16 cellular contexts compared by ENCODE assay signal in genomic region chr16:4015275-4015990, GRCh38.
DNase-seq lines count a peak whose midpoint lies in the region; ATAC-seq, FAIRE-seq and TF ChIP-seq lines count a peak whose summit lies in the region.
"Had no signal": no experiment of that assay in that cellular context is flagged by ENCODE, and none has a peak within 500 bp of the region (broad histone marks: within the 10 kb centered on the region; RNA-seq: fewer than 3 reads in every experiment).

No MANE protein-coding gene starts in this region.

- intact Hi-C loops in kidney (cut with DNase I) = no loop called here
- intact Hi-C loops in activated CD4-positive, alpha-beta T cell treated with anti-CD3 and anti-CD28 coated beads for 36 hours (cut with DNase I, micrococcal nuclease) = no loop called here

- H3K4me3 ChIP-seq in SJCRH30 = no peak overlapping the region
- H3K4me3 ChIP-seq in kidney (ENCODE audit: low read length in 2 of 2) = no peak overlapping the region
- no peak overlapping the region for H3K4me3 ChIP-seq in suprapubic skin
- H3K4me3 ChIP-seq: left ventricle myocardium inferior, vagina had no signal

- POLR2A ChIA-PET in activated CD4-positive, alpha-beta T cell treated with anti-CD3 and anti-CD28 coated beads for 36 hours (lab: Charles Lee) = no interaction called here

- TF ChIP-seq EP300 in suprapubic skin (IDR thresholded peaks at IDR 0.05) = no peak

- H3K9me3 ChIP-seq in SJCRH30 (replicated peaks) (no peaks in the 10 kb centered on the region), kidney (ENCODE audit: control insufficient read depth in 1 of 2, low read length in 2 of 2) (no peaks in the 10 kb centered on the region), suprapubic skin (no peaks in the 10 kb centered on the region)
- H3K9me3 ChIP-seq: left ventricle myocardium inferior, vagina had no signal

- H3K9me3 Mint-ChIP-seq in progenitor cell of endocrine pancreas (ENCODE audit: low read depth) = no peaks in the 10 kb centered on the region
- no peaks in the 10 kb centered on the region for H3K9me3 Mint-ChIP-seq in activated CD4-positive, alpha-beta T cell treated with anti-CD3 and anti-CD28 coated beads for 36 hours (ENCODE audit: low read depth)
- H3K9me3 Mint-ChIP-seq: activated T-cell treated with anti-CD3 and anti-CD28 coated beads, Interleukin-2, amount 50 U/mL, for 24 hours had no signal

- peak overlapping the region in 1 of 2 donors; percentile 51 for H3K9ac ChIP-seq in kidney (ENCODE audit: low read length in 2 of 2)

- peaks cover 21% of the 10 kb centered on the region for H3K4me1 Mint-ChIP-seq in progenitor cell of endocrine pancreas (ENCODE audit: low read depth)
- peaks cover 5% of the 10 kb centered on the region for H3K4me1 Mint-ChIP-seq in activated CD4-positive, alpha-beta T cell treated with anti-CD3 and anti-CD28 coated beads for 36 hours

- H3K27ac Mint-ChIP-seq in progenitor cell of endocrine pancreas = peak overlapping the region; percentile 97
- no peak overlapping the region for H3K27ac Mint-ChIP-seq in activated CD4-positive, alpha-beta T cell treated with anti-CD3 and anti-CD28 coated beads for 36 hours
- H3K27ac Mint-ChIP-seq: activated T-cell treated with anti-CD3 and anti-CD28 coated beads, Interleukin-2, amount 50 U/mL, for 24 hours had no signal

- CTCF ChIA-PET in activated CD4-positive, alpha-beta T cell treated with anti-CD3 and anti-CD28 coated beads for 36 hours (lab: Charles Lee) = no interaction called here

- peaks cover 7% of the 10 kb centered on the region for H3K27me3 Mint-ChIP-seq in progenitor cell of endocrine pancreas
- no peaks in the 10 kb centered on the region for H3K27me3 Mint-ChIP-seq in activated CD4-positive, alpha-beta T cell treated with anti-CD3 and anti-CD28 coated beads for 36 hours
- H3K27me3 Mint-ChIP-seq: activated T-cell treated with anti-CD3 and anti-CD28 coated beads, Interleukin-2, amount 50 U/mL, for 24 hours had no signal

- no peak for ATAC-seq in activated CD4-positive, alpha-beta T cell treated with anti-CD3 and anti-CD28 coated beads for 36 hours
- ATAC-seq: activated CD4-positive, CD25-positive, alpha-beta regulatory T cell treated with anti-CD3 and anti-CD28 coated beads, Interleukin-2, amount 50 U/mL, for 24 hours had no signal

- no peaks in the 10 kb centered on the region for H3K36me3 ChIP-seq in SJCRH30
- H3K36me3 ChIP-seq in kidney (ENCODE audit: control insufficient read depth in 1 of 2, insufficient read depth in 2 of 2, low read length in 2 of 2) = no peaks in the 10 kb centered on the region
- no peaks in the 10 kb centered on the region for H3K36me3 ChIP-seq in suprapubic skin
- H3K36me3 ChIP-seq: left ventricle myocardium inferior, vagina had no signal

- peak overlapping the region; percentile 72 for H3K27ac ChIP-seq in SJCRH30
- H3K27ac ChIP-seq in kidney (ENCODE audit: low read depth in 2 of 2, low read length in 2 of 2) = peak overlapping the region; percentile 71 to 81
- H3K27ac ChIP-seq in suprapubic skin = no peak overlapping the region
- H3K27ac ChIP-seq: left ventricle myocardium inferior had no signal

- H3K4me1 ChIP-seq in SJCRH30 = peaks cover 46% of the 10 kb centered on the region
- H3K4me1 ChIP-seq in kidney (ENCODE audit: control insufficient read depth in 1 of 2, insufficient read depth in 1 of 2, low read depth in 1 of 2, low read length in 2 of 2) = peaks cover 14 to 34% of the 10 kb centered on the region in 2 donors
- peaks cover 6% of the 10 kb centered on the region for H3K4me1 ChIP-seq in suprapubic skin

- no peaks in the 10 kb centered on the region for H3K27me3 ChIP-seq in SJCRH30
- H3K27me3 ChIP-seq in suprapubic skin = no peaks in the 10 kb centered on the region
- H3K27me3 ChIP-seq: vagina had no signal

- no peaks in the 10 kb centered on the region for H3K36me3 Mint-ChIP-seq in progenitor cell of endocrine pancreas (ENCODE audit: insufficient read depth)
- H3K36me3 Mint-ChIP-seq in activated CD4-positive, alpha-beta T cell treated with anti-CD3 and anti-CD28 coated beads for 36 hours (ENCODE audit: low read depth) = no peaks in the 10 kb centered on the region

- FAIRE-seq in kidney (lab: Jason Lieb, UNC) = no peak
- FAIRE-seq: GM18507 had no signal

- 93% methylated on average over 19 of the region's 19 CpGs for WGBS in suprapubic skin

- in situ Hi-C loops in G401 (cut with HindIII; ENCODE audit: low sequenced_read_pairs) = no loop called here

- TF ChIP-seq CTCF in kidney (IDR thresholded peaks at IDR 0.05; ENCODE audit: borderline replicate concordance, extremely low read depth, insufficient read depth) = no peak
- no peak for TF ChIP-seq CTCF in progenitor cell of endocrine pancreas (IDR thresholded peaks at IDR 0.05; ENCODE audit: unreplicated experiment)
- TF ChIP-seq CTCF in suprapubic skin (IDR thresholded peaks at IDR 0.05) = no peak

- no peak overlapping the region for H3K4me3 Mint-ChIP-seq in progenitor cell of endocrine pancreas (ENCODE audit: low read depth)
- H3K4me3 Mint-ChIP-seq in activated CD4-positive, alpha-beta T cell treated with anti-CD3 and anti-CD28 coated beads for 36 hours = no peak overlapping the region
- H3K4me3 Mint-ChIP-seq: activated T-cell treated with anti-CD3 and anti-CD28 coated beads, Interleukin-2, amount 50 U/mL, for 24 hours had no signal

- TF ChIP-seq POLR2A in suprapubic skin (IDR thresholded peaks at IDR 0.05) = no peak

- peak; percentile 33 for DNase-seq in ELF-1 (ENCODE audit: low read depth, low spot score)
- DNase-seq in SJCRH30 = peak; percentile 38 to 59
- DNase-seq in kidney = peak; percentile 18
- no peak for DNase-seq in progenitor cell of endocrine pancreas (ENCODE audit: low spot score, unreplicated experiment)
- no peak for DNase-seq in NOMO-1 treated with dmso at 0.1 percent for 144 hours (lab: John Stamatoyannopoulos, UW; ENCODE audit: unreplicated experiment)
- DNase-seq in suprapubic skin (ENCODE audit: low spot score in 2 of 2) = no peak
- DNase-seq in activated CD4-positive, alpha-beta T cell treated with anti-CD3 and anti-CD28 coated beads for 36 hours = no peak
- DNase-seq in G401 (ENCODE audit: low spot score) = no peak
- DNase-seq: activated T-cell treated with anti-CD3 and anti-CD28 coated beads, Interleukin-2, amount 50 U/mL, for 24 hours; AML-193; effector CD8-positive, alpha-beta T cell; left ventricle myocardium inferior; SW 1271 had no signal

Comparison
In these comparisons a context has a peak if more than half of its experiments do, and no peak if none do; other contexts are left out.
1. DNase-seq: peak in ELF-1 (single experiment), SJCRH30 (2 of 2) and kidney (single experiment); none in progenitor cell of endocrine pancreas (single experiment), NOMO-1 treated with dmso at 0.1 percent for 144 hours (single experiment), suprapubic skin (0 of 2), activated CD4-positive, alpha-beta T cell treated with anti-CD3 and anti-CD28 coated beads for 36 hours (single experiment) and G401 (single experiment).